Comparison of ENCODE assay signal across 8 cellular contexts in the genomic region with DNA sequence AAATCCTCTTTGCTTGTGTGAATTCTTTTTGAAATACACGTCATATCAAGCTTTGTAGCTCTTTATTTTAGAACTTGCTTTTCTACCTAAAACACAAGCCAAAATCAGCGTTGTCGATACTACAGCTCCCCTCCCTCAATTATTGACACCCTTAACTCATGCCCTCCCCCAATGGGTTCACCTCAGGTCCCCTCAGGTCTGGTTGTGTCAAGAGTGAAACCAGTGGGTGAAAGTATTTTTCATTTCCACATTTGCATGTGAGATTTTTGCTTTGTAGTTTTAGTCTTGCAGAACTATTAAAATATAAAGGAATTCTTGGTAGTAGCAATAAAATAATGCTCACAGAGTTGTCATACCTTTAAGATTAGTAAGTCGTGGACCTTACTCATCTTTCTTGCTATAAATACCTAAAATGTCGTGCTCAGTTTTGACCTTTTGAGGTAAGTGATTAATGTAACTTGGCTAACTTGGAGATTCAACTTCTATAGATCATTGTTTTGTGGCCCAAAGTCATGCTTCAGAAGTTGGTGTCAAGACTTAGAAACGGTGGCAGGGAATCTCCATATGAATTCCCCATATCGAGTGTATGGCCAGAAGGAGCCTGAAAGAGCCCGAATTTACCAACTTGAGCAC. TPM values are rescaled to one million over a fixed set of nuclear protein-coding genes. Genes with fewer than 3 reads are reported as not detected.
DNase-seq lines count a peak whose midpoint lies in the region; ATAC-seq, FAIRE-seq and TF ChIP-seq lines count a peak whose summit lies in the region.

No MANE protein-coding gene starts in this region.

- no peak overlapping the region for H3K4me3 ChIP-seq in CD8-positive, alpha-beta memory T cell (ENCODE audit: low read length)
- H3K4me3 ChIP-seq in iPS DF 6.9 (ENCODE audit: low read length) (peak overlapping the region; percentile 65; the same call in 1 of the 2 replicates), H7 (ENCODE audit: insufficient read depth, low read depth, low read length) (no peak overlapping the region)

- no peak for DNase-seq in CD8-positive, alpha-beta memory T cell
- DNase-seq in RCC 7860 (ENCODE audit: low spot score) (peak; percentile 92), iPS DF 6.9 (ENCODE audit: low read depth, low spot score) (no peak), nucleus accumbens (lab: John Stamatoyannopoulos, UW) (no peak), RWPE1 (ENCODE audit: low spot score) (no peak), medulla oblongata (ENCODE audit: extremely low spot score) (no peak), H7 (no peak)

- H3K9me3 Mint-ChIP-seq in CD8-positive, alpha-beta memory T cell, result peaks cover 0 to 1% (median 0%) of the 10 kb centered on the region in 5 donors

- no peak for TF ChIP-seq CTCF in RWPE1 (conservative IDR thresholded peaks at IDR 0.05; ENCODE audit: low read depth)

- CTCF ChIA-PET in CD8-positive, alpha-beta memory T cell (lab: Charles Lee), result no interaction called here
- CTCF ChIA-PET in RWPE1 (lab: Yijun Ruan, JAX), result interaction anchor here (0.7 to 0.8 kb wide), 2 partner anchors 408 to 1917 kb away, joined by 3 read pairs; no protein-coding TSS in a partner anchor

- H3K36me3 ChIP-seq in CD8-positive, alpha-beta memory T cell (ENCODE audit: insufficient read depth, low read length), result no peaks in the 10 kb centered on the region
- no peaks in the 10 kb centered on the region for H3K36me3 ChIP-seq in iPS DF 6.9 (ENCODE audit: control insufficient read depth, insufficient read depth, low read length)
- H3K36me3 ChIP-seq in H7 (replicated peaks; ENCODE audit: control insufficient read depth, insufficient read depth, low read length), result no peaks in the 10 kb centered on the region

- POLR2A ChIA-PET in CD8-positive, alpha-beta memory T cell (lab: Charles Lee), result no interaction called here
- POLR2A ChIA-PET in RWPE1 (lab: Yijun Ruan, JAX; ENCODE audit: low non-redundant PET), result no interaction called here

- peaks cover 2% of the 10 kb centered on the region for H3K27me3 ChIP-seq in CD8-positive, alpha-beta memory T cell (ENCODE audit: insufficient read depth, low read length, poor library complexity, severe bottlenecking)
- no peaks in the 10 kb centered on the region for H3K27me3 ChIP-seq in iPS DF 6.9 (ENCODE audit: control insufficient read depth, insufficient read depth, low read length)
- no peaks in the 10 kb centered on the region for H3K27me3 ChIP-seq in H7 (ENCODE audit: control insufficient read depth, insufficient read depth, low read length)

- peak; percentile 34 for ATAC-seq in GM21723 (IDR thresholded peaks at IDR 0.05; ENCODE audit: unreplicated experiment)

- H3K27ac Mint-ChIP-seq in CD8-positive, alpha-beta memory T cell, result peak overlapping the region in 6 of 8 donors; percentile 83 to 97 (median 93)

- no CpG with 5 or more reads among the region's 8 CpGs for WGBS in iPS DF 6.9 (ENCODE audit: insufficient coverage, insufficient read length)

- peaks cover 19 to 26% (median 23%) of the 10 kb centered on the region in 3 donors for H3K4me1 Mint-ChIP-seq in CD8-positive, alpha-beta memory T cell

- peak; percentile 95 for FAIRE-seq in RCC 7860 (lab: Jason Lieb, UNC)

- H3K4me1 ChIP-seq in CD8-positive, alpha-beta memory T cell (ENCODE audit: insufficient read depth, low read length), result peaks cover 18% of the 10 kb centered on the region
- H3K4me1 ChIP-seq in iPS DF 6.9 (ENCODE audit: control insufficient read depth, insufficient read depth, low read length), result peaks cover 3% of the 10 kb centered on the region

- H3K9me3 ChIP-seq in CD8-positive, alpha-beta memory T cell (ENCODE audit: low read length), result no peaks in the 10 kb centered on the region
- H3K9me3 ChIP-seq in iPS DF 6.9 (ENCODE audit: control insufficient read depth, insufficient read depth, low read length), result no peaks in the 10 kb centered on the region

- peaks cover 0 to 6% (median 1%) of the 10 kb centered on the region in 3 donors for H3K36me3 Mint-ChIP-seq in CD8-positive, alpha-beta memory T cell

- no peak overlapping the region for H3K27ac ChIP-seq in CD8-positive, alpha-beta memory T cell (ENCODE audit: low read depth, low read length)
- H3K27ac ChIP-seq in iPS DF 6.9 (ENCODE audit: low read length) (no peak overlapping the region), RWPE1 (no peak overlapping the region)

- no peaks in the 10 kb centered on the region for H3K27me3 Mint-ChIP-seq in CD8-positive, alpha-beta memory T cell

- peak overlapping the region; percentile 85 to 95 (median 92) for H3K4me3 Mint-ChIP-seq in CD8-positive, alpha-beta memory T cell

RNA-seq across cellular contexts. Expression of a gene that starts 1.7 kb away (rescaled TPM):
- total RNA-seq in CD8-positive, alpha-beta memory T cell, result 10 to 100 TPM; 11.3 to 11.5 TPM
- 10.2 TPM for polyA plus RNA-seq in CD8-positive, alpha-beta memory T cell
- 6.5 and 10.9 TPM in 2 replicates for total RNA-seq in H7 (2014; rRNA removed; shearing (Covaris generic))
